In the genomic region with DNA sequence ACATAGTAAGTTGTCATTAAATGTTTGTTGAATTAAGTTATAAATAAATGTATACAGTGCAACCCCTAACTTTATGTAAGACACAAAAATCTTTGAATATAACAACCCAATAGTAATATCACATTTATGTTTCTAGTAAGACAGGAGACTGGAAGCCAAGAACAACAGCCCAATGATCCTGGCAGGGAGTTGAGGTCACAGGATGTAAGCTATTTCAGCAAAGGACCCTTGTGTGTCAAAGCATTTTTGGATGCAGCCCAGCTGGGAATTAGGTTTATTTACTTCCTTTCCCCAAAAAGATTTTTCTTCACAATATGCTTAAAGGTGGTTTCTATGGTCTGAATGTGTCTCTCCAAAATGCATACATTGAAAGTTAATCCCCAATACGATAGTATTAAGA, we compare ENCODE assay signal across 16 cellular contexts. TPM values are rescaled to one million over a fixed set of nuclear protein-coding genes. Genes with fewer than 3 reads are reported as not detected.
DNase-seq lines count a peak whose midpoint lies in the region; ATAC-seq and TF ChIP-seq lines count a peak whose summit lies in the region.
"Had no signal": no experiment of that assay in that cellular context is flagged by ENCODE, and none has a peak within 500 bp of the region (broad histone marks: within the 10 kb centered on the region; RNA-seq: fewer than 3 reads in every experiment).

No MANE protein-coding gene starts in this region.

- H3K4me3 ChIP-seq in left ventricle myocardium inferior: no peak overlapping the region
- H3K4me3 ChIP-seq in right atrium auricular region: no peak overlapping the region
- H3K4me3 ChIP-seq in naive thymus-derived CD4-positive, alpha-beta T cell (ENCODE audit: low read length): no peak overlapping the region
- H3K4me3 ChIP-seq: A549, GM23248 had no signal

- H3K27ac ChIP-seq in left ventricle myocardium inferior (replicated peaks) (peak overlapping the region; percentile 65), right atrium auricular region (no peak overlapping the region)
- H3K27ac ChIP-seq in naive thymus-derived CD4-positive, alpha-beta T cell (ENCODE audit: low read depth, low read length): no peak overlapping the region
- H3K27ac ChIP-seq: A549, GM23248 had no signal

- peaks cover 5% of the 10 kb centered on the region for H3K4me1 ChIP-seq in left ventricle myocardium inferior
- H3K4me1 ChIP-seq in right atrium auricular region: peaks cover 0 to 7% of the 10 kb centered on the region in 2 donors
- H3K4me1 ChIP-seq in naive thymus-derived CD4-positive, alpha-beta T cell (ENCODE audit: control insufficient read depth in 2 of 2, insufficient read depth in 2 of 2, low read length in 2 of 2): no peaks in the 10 kb centered on the region
- H3K4me1 ChIP-seq: A549, Caco-2 had no signal

- CTCF ChIA-PET in naive thymus-derived CD4-positive, alpha-beta T cell (lab: Charles Lee): no interaction called here

- intact Hi-C loops in left ventricle myocardium inferior (cut with micrococcal nuclease): loop anchor here (10.0 kb wide), 1 partner anchor 80 kb away; no protein-coding TSS in a partner anchor
- intact Hi-C loops in naive thymus-derived CD4-positive, alpha-beta T cell (cut with micrococcal nuclease): no loop called here

- no peak for TF ChIP-seq CTCF in left ventricle myocardium inferior (IDR thresholded peaks at IDR 0.05; ENCODE audit: borderline replicate concordance)
- TF ChIP-seq CTCF in right atrium auricular region (IDR thresholded peaks at IDR 0.05): no peak
- no peak for TF ChIP-seq CTCF in osteocyte (IDR thresholded peaks at IDR 0.05)

- H3K36me3 ChIP-seq in left ventricle myocardium inferior: no peaks in the 10 kb centered on the region
- no peaks in the 10 kb centered on the region for H3K36me3 ChIP-seq in right atrium auricular region
- no peaks in the 10 kb centered on the region for H3K36me3 ChIP-seq in naive thymus-derived CD4-positive, alpha-beta T cell (ENCODE audit: control insufficient read depth in 2 of 3, insufficient read depth in 3 of 3, low read length in 3 of 3)

- DNase-seq in left ventricle myocardium inferior: no peak
- no peak for DNase-seq in right atrium auricular region (ENCODE audit: low spot score)
- peak; percentile 47 for DNase-seq in fibroblast of gingiva (ENCODE audit: low read depth)
- no peak for DNase-seq in osteocyte (ENCODE audit: extremely low spot score, unreplicated experiment)
- DNase-seq in naive thymus-derived CD4-positive, alpha-beta T cell: no peak
- no peak for DNase-seq in NCI-H510A treated with DMSO at 0.1 percent for 48 hours (lab: John Stamatoyannopoulos, UW)
- DNase-seq: Caco-2, GM23248, NCI-H1417, NCI-H1930, NCI-H510A had no signal

- peaks cover 15% of the 10 kb centered on the region for H3K9me3 Mint-ChIP-seq in osteocyte (ENCODE audit: unreplicated experiment)
- peaks cover 0 to 5% (median 0%) of the 10 kb centered on the region in 11 donors for H3K9me3 Mint-ChIP-seq in naive thymus-derived CD4-positive, alpha-beta T cell

- no peaks in the 10 kb centered on the region for H3K36me3 Mint-ChIP-seq in osteocyte (ENCODE audit: unreplicated experiment)
- H3K36me3 Mint-ChIP-seq in naive thymus-derived CD4-positive, alpha-beta T cell: no peaks in the 10 kb centered on the region
- H3K36me3 Mint-ChIP-seq: CD14-positive monocyte had no signal

- H3K4me3 Mint-ChIP-seq in osteocyte (ENCODE audit: unreplicated experiment): no peak overlapping the region
- no peak overlapping the region for H3K4me3 Mint-ChIP-seq in naive thymus-derived CD4-positive, alpha-beta T cell
- H3K4me3 Mint-ChIP-seq: CD14-positive monocyte, IgD-negative memory B cell had no signal

- no peak for ATAC-seq in naive thymus-derived CD4-positive, alpha-beta T cell
- ATAC-seq in GM21526 (IDR thresholded peaks at IDR 0.05; ENCODE audit: low FRiP score, unreplicated experiment) (no peak), GM21381 (IDR thresholded peaks at IDR 0.05; ENCODE audit: unreplicated experiment) (no peak)
- ATAC-seq: A549 had no signal

- H3K4me1 Mint-ChIP-seq in osteocyte (ENCODE audit: unreplicated experiment): peaks cover 31% of the 10 kb centered on the region
- H3K4me1 Mint-ChIP-seq in naive thymus-derived CD4-positive, alpha-beta T cell: no peaks in the 10 kb centered on the region
- H3K4me1 Mint-ChIP-seq: CD14-positive monocyte, IgD-negative memory B cell had no signal

- no peaks in the 10 kb centered on the region for H3K27me3 Mint-ChIP-seq in osteocyte (ENCODE audit: unreplicated experiment)
- H3K27me3 Mint-ChIP-seq in naive thymus-derived CD4-positive, alpha-beta T cell: peaks cover 4 to 18% (median 9%) of the 10 kb centered on the region in 5 donors
- H3K27me3 Mint-ChIP-seq: IgD-negative memory B cell had no signal

- POLR2A ChIA-PET in naive thymus-derived CD4-positive, alpha-beta T cell (lab: Charles Lee): no interaction called here

- H3K9me3 ChIP-seq in left ventricle myocardium inferior (replicated peaks): peaks cover 10% of the 10 kb centered on the region
- no peaks in the 10 kb centered on the region for H3K9me3 ChIP-seq in right atrium auricular region
- no peaks in the 10 kb centered on the region for H3K9me3 ChIP-seq in naive thymus-derived CD4-positive, alpha-beta T cell (ENCODE audit: control insufficient read depth in 2 of 3, low read length in 3 of 3)
- H3K9me3 ChIP-seq: A549, Caco-2 had no signal

- H3K27me3 ChIP-seq in left ventricle myocardium inferior (ENCODE audit: low read depth): no peaks in the 10 kb centered on the region
- H3K27me3 ChIP-seq in right atrium auricular region: no peaks in the 10 kb centered on the region
- no peaks in the 10 kb centered on the region for H3K27me3 ChIP-seq in naive thymus-derived CD4-positive, alpha-beta T cell (ENCODE audit: control insufficient read depth in 2 of 2, insufficient read depth in 2 of 2, low read length in 2 of 2)

- peak overlapping the region; percentile 42 for H3K27ac Mint-ChIP-seq in osteocyte (ENCODE audit: unreplicated experiment)
- no peak overlapping the region for H3K27ac Mint-ChIP-seq in naive thymus-derived CD4-positive, alpha-beta T cell
- H3K27ac Mint-ChIP-seq: CD14-positive monocyte, IgD-negative memory B cell had no signal

RNA-seq across cellular contexts. Expression of a gene that starts 34.0 kb away (rescaled TPM):
- total RNA-seq in left ventricle myocardium inferior (0.11 TPM), right atrium auricular region (under 1 TPM in 1 of 2 donors, not detected in 1; 0.51 TPM), osteocyte (6.0 and 6.6 TPM in 2 replicates)
- not detected for total RNA-seq in naive thymus-derived CD4-positive, alpha-beta T cell
- not detected for polyA plus RNA-seq in naive thymus-derived CD4-positive, alpha-beta T cell
- polyA plus RNA-seq: CD14-positive monocyte, IgD-negative memory B cell had no signal
